ENCODE assay signal across 1 cellular context in the genomic region with DNA sequence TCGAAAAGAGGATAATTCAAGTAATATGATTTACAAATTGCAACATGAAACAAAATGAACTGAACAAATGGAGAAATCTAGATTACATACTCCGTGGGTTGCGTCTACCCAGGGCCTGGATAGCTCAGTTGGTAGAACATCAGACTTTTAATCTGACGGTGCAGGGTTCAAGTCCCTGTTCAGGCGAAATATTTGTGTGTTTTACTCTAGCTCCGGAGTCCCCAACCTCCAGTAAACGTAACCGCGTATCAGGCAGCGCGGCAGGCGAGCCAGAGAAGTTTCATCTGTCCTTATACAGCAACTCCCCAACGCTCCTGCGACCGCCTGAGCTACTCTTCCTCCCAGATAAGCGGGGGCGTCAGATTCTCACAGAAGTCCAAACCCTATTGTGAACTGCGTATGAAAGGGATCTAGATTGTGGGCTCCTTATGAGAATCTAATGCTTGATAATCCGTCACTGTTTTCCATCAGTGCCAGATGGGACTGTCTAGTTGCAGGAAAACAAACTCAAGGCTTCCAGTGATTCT.
TF ChIP-seq lines count a peak whose summit lies in the region.

No MANE protein-coding gene starts in this region.

TF ChIP-seq in K562, 482 proteins besides CTCF, POLR2A, EP300 and RAD21 (continued from another document and continues in another):
- TF ChIP-seq, protein P1, sequence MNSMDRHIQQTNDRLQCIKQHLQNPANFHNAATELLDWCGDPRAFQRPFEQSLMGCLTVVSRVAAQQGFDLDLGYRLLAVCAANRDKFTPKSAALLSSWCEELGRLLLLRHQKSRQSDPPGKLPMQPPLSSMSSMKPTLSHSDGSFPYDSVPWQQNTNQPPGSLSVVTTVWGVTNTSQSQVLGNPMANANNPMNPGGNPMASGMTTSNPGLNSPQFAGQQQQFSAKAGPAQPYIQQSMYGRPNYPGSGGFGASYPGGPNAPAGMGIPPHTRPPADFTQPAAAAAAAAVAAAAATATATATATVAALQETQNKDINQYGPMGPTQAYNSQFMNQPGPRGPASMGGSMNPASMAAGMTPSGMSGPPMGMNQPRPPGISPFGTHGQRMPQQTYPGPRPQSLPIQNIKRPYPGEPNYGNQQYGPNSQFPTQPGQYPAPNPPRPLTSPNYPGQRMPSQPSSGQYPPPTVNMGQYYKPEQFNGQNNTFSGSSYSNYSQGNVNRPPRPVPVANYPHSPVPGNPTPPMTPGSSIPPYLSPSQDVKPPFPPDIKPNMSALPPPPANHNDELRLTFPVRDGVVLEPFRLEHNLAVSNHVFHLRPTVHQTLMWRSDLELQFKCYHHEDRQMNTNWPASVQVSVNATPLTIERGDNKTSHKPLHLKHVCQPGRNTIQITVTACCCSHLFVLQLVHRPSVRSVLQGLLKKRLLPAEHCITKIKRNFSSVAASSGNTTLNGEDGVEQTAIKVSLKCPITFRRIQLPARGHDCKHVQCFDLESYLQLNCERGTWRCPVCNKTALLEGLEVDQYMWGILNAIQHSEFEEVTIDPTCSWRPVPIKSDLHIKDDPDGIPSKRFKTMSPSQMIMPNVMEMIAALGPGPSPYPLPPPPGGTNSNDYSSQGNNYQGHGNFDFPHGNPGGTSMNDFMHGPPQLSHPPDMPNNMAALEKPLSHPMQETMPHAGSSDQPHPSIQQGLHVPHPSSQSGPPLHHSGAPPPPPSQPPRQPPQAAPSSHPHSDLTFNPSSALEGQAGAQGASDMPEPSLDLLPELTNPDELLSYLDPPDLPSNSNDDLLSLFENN (IDR thresholded peaks at IDR 0.05; ENCODE audit: low read depth in 2 of 2, low read length in 2 of 2): peak in 1 of 2 experiments; percentile 69; a peak in 2 of 4 replicates
- TF ChIP-seq ZNF696 (CRISPR knock-in tag; conservative IDR thresholded peaks at IDR 0.05): no peak
- TF ChIP-seq, protein P2, sequence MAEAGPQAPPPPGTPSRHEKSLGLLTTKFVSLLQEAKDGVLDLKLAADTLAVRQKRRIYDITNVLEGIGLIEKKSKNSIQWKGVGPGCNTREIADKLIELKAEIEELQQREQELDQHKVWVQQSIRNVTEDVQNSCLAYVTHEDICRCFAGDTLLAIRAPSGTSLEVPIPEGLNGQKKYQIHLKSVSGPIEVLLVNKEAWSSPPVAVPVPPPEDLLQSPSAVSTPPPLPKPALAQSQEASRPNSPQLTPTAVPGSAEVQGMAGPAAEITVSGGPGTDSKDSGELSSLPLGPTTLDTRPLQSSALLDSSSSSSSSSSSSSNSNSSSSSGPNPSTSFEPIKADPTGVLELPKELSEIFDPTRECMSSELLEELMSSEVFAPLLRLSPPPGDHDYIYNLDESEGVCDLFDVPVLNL (CRISPR knock-in tag; IDR thresholded peaks at IDR 0.05; ENCODE audit: low read depth): no peak
- TF ChIP-seq TAF9B (IDR thresholded peaks at IDR 0.05; ENCODE audit: partially characterized antibody): peak; percentile 28
- TF ChIP-seq, protein P3, sequence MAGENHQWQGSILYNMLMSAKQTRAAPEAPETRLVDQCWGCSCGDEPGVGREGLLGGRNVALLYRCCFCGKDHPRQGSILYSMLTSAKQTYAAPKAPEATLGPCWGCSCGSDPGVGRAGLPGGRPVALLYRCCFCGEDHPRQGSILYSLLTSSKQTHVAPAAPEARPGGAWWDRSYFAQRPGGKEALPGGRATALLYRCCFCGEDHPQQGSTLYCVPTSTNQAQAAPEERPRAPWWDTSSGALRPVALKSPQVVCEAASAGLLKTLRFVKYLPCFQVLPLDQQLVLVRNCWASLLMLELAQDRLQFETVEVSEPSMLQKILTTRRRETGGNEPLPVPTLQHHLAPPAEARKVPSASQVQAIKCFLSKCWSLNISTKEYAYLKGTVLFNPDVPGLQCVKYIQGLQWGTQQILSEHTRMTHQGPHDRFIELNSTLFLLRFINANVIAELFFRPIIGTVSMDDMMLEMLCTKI (IDR thresholded peaks at IDR 0.05; ENCODE audit: partially characterized antibody): no peak
- TF ChIP-seq, protein P4, sequence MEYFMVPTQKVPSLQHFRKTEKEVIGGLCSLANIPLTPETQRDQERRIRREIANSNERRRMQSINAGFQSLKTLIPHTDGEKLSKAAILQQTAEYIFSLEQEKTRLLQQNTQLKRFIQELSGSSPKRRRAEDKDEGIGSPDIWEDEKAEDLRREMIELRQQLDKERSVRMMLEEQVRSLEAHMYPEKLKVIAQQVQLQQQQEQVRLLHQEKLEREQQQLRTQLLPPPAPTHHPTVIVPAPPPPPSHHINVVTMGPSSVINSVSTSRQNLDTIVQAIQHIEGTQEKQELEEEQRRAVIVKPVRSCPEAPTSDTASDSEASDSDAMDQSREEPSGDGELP (CRISPR knock-in tag; IDR thresholded peaks at IDR 0.05; ENCODE audit: borderline replicate concordance): peak; percentile 88
- TF ChIP-seq KDM5B (IDR thresholded peaks at IDR 0.05; ENCODE audit: insufficient replicate concordance, low read depth, low read length): peak; percentile 71
- TF ChIP-seq, protein P5, sequence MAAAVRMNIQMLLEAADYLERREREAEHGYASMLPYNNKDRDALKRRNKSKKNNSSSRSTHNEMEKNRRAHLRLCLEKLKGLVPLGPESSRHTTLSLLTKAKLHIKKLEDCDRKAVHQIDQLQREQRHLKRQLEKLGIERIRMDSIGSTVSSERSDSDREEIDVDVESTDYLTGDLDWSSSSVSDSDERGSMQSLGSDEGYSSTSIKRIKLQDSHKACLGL (CRISPR knock-in tag; IDR thresholded peaks at IDR 0.05; ENCODE audit: borderline replicate concordance, poor library complexity, severe bottlenecking): no peak
- TF ChIP-seq ZBTB7A (IDR thresholded peaks at IDR 0.05; ENCODE audit: borderline replicate concordance, control insufficient read depth, low read depth, low read length): peak; percentile 90
- no peak for TF ChIP-seq ELF2 (CRISPR knock-in tag; IDR thresholded peaks at IDR 0.05)
- no peak for TF ChIP-seq POLR2B (IDR thresholded peaks at IDR 0.05; ENCODE audit: low read depth, partially characterized antibody)
- TF ChIP-seq, protein P6, sequence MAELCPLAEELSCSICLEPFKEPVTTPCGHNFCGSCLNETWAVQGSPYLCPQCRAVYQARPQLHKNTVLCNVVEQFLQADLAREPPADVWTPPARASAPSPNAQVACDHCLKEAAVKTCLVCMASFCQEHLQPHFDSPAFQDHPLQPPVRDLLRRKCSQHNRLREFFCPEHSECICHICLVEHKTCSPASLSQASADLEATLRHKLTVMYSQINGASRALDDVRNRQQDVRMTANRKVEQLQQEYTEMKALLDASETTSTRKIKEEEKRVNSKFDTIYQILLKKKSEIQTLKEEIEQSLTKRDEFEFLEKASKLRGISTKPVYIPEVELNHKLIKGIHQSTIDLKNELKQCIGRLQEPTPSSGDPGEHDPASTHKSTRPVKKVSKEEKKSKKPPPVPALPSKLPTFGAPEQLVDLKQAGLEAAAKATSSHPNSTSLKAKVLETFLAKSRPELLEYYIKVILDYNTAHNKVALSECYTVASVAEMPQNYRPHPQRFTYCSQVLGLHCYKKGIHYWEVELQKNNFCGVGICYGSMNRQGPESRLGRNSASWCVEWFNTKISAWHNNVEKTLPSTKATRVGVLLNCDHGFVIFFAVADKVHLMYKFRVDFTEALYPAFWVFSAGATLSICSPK (IDR thresholded peaks at IDR 0.05; ENCODE audit: borderline replicate concordance): no peak
- no peak for TF ChIP-seq LARP7 (IDR thresholded peaks at IDR 0.05)
- TF ChIP-seq NR1H2 (CRISPR knock-in tag; IDR thresholded peaks at IDR 0.05): no peak
- peak; percentile 49; the same call in 1 of the 2 replicates for TF ChIP-seq HDAC6 (IDR thresholded peaks at IDR 0.05; ENCODE audit: low read depth, low read length)
- TF ChIP-seq, protein P7, sequence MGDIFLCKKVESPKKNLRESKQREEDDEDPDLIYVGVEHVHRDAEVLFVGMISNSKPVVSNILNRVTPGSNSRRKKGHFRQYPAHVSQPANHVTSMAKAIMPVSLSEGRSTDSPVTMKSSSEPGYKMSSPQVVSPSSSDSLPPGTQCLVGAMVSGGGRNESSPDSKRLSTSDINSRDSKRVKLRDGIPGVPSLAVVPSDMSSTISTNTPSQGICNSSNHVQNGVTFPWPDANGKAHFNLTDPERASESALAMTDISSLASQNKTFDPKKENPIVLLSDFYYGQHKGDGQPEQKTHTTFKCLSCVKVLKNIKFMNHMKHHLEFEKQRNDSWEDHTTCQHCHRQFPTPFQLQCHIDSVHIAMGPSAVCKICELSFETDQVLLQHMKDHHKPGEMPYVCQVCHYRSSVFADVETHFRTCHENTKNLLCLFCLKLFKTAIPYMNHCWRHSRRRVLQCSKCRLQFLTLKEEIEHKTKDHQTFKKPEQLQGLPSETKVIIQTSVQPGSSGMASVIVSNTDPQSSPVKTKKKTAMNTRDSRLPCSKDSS (IDR thresholded peaks at IDR 0.05; ENCODE audit: low read depth, partially characterized antibody): no peak
- TF ChIP-seq, protein P8, sequence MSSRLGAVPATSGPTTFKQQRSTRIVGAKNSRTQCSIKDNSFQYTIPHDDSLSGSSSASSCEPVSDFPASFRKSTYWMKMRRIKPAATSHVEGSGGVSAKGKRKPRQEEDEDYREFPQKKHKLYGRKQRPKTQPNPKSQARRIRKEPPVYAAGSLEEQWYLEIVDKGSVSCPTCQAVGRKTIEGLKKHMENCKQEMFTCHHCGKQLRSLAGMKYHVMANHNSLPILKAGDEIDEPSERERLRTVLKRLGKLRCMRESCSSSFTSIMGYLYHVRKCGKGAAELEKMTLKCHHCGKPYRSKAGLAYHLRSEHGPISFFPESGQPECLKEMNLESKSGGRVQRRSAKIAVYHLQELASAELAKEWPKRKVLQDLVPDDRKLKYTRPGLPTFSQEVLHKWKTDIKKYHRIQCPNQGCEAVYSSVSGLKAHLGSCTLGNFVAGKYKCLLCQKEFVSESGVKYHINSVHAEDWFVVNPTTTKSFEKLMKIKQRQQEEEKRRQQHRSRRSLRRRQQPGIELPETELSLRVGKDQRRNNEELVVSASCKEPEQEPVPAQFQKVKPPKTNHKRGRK (tag; IDR thresholded peaks at IDR 0.05): no peak
- no peak for TF ChIP-seq HSF4 (CRISPR knock-in tag; IDR thresholded peaks at IDR 0.05; ENCODE audit: borderline replicate concordance)
- peak; percentile 65 for TF ChIP-seq EP400 (IDR thresholded peaks at IDR 0.05)
- no peak; the same call in 1 of the 2 replicates for TF ChIP-seq GABPB2 (CRISPR knock-in tag; conservative IDR thresholded peaks at IDR 0.05)
- peak; percentile 67 for TF ChIP-seq NEUROD1 (IDR thresholded peaks at IDR 0.05; ENCODE audit: borderline replicate concordance, low read depth, low read length, partially characterized antibody)
- no peak for TF ChIP-seq MIER1 (IDR thresholded peaks at IDR 0.05; ENCODE audit: low read depth)
- TF ChIP-seq, protein P9, sequence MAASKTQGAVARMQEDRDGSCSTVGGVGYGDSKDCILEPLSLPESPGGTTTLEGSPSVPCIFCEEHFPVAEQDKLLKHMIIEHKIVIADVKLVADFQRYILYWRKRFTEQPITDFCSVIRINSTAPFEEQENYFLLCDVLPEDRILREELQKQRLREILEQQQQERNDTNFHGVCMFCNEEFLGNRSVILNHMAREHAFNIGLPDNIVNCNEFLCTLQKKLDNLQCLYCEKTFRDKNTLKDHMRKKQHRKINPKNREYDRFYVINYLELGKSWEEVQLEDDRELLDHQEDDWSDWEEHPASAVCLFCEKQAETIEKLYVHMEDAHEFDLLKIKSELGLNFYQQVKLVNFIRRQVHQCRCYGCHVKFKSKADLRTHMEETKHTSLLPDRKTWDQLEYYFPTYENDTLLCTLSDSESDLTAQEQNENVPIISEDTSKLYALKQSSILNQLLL (CRISPR knock-in tag; IDR thresholded peaks at IDR 0.05; ENCODE audit: borderline replicate concordance): no peak
- TF ChIP-seq, protein P10, sequence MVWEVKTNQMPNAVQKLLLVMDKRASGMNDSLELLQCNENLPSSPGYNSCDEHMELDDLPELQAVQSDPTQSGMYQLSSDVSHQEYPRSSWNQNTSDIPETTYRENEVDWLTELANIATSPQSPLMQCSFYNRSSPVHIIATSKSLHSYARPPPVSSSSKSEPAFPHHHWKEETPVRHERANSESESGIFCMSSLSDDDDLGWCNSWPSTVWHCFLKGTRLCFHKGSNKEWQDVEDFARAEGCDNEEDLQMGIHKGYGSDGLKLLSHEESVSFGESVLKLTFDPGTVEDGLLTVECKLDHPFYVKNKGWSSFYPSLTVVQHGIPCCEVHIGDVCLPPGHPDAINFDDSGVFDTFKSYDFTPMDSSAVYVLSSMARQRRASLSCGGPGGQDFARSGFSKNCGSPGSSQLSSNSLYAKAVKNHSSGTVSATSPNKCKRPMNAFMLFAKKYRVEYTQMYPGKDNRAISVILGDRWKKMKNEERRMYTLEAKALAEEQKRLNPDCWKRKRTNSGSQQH (CRISPR knock-in tag; IDR thresholded peaks at IDR 0.05): peak; percentile 82; the same call in 1 of the 2 replicates
- TF ChIP-seq ZNF239 (CRISPR knock-in tag; IDR thresholded peaks at IDR 0.05): no peak
- no peak for TF ChIP-seq TEAD2 (tag; IDR thresholded peaks at IDR 0.05)
- TF ChIP-seq, protein P11, sequence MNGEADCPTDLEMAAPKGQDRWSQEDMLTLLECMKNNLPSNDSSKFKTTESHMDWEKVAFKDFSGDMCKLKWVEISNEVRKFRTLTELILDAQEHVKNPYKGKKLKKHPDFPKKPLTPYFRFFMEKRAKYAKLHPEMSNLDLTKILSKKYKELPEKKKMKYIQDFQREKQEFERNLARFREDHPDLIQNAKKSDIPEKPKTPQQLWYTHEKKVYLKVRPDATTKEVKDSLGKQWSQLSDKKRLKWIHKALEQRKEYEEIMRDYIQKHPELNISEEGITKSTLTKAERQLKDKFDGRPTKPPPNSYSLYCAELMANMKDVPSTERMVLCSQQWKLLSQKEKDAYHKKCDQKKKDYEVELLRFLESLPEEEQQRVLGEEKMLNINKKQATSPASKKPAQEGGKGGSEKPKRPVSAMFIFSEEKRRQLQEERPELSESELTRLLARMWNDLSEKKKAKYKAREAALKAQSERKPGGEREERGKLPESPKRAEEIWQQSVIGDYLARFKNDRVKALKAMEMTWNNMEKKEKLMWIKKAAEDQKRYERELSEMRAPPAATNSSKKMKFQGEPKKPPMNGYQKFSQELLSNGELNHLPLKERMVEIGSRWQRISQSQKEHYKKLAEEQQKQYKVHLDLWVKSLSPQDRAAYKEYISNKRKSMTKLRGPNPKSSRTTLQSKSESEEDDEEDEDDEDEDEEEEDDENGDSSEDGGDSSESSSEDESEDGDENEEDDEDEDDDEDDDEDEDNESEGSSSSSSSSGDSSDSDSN (IDR thresholded peaks at IDR 0.05; ENCODE audit: borderline replicate concordance in 1 of 2, low read depth in 2 of 2, low read length in 2 of 2): peak; percentile 88 to 98; a peak in 3 of 4 replicates
- TF ChIP-seq RBM39 (optimal IDR thresholded peaks at IDR 0.05; ENCODE audit: low read depth, low read length): peak; percentile 23
- TF ChIP-seq, protein P12, sequence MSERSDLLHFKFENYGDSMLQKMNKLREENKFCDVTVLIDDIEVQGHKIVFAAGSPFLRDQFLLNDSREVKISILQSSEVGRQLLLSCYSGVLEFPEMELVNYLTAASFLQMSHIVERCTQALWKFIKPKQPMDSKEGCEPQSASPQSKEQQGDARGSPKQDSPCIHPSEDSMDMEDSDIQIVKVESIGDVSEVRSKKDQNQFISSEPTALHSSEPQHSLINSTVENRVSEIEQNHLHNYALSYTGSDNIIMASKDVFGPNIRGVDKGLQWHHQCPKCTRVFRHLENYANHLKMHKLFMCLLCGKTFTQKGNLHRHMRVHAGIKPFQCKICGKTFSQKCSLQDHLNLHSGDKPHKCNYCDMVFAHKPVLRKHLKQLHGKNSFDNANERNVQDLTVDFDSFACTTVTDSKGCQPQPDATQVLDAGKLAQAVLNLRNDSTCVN (CRISPR knock-in tag; IDR thresholded peaks at IDR 0.05): no peak
- peak; percentile 81 for TF ChIP-seq CREM (IDR thresholded peaks at IDR 0.05; ENCODE audit: low read depth)
- TF ChIP-seq HDAC3 (IDR thresholded peaks at IDR 0.05; ENCODE audit: borderline replicate concordance, partially characterized antibody): peak; percentile 24
- TF ChIP-seq OTX1 (CRISPR knock-in tag; IDR thresholded peaks at IDR 0.05): no peak
- TF ChIP-seq KAT8 (IDR thresholded peaks at IDR 0.05; ENCODE audit: low read depth): no peak
- no peak for TF ChIP-seq RFX1 (IDR thresholded peaks at IDR 0.05)
- peak; percentile 81 for TF ChIP-seq ZBTB8A (IDR thresholded peaks at IDR 0.05; ENCODE audit: partially characterized antibody)
- TF ChIP-seq NELFE (IDR thresholded peaks at IDR 0.05; ENCODE audit: insufficient read depth, insufficient read length): no peak
- peak; percentile 89 for TF ChIP-seq TEAD4 (IDR thresholded peaks at IDR 0.05; ENCODE audit: low read length)
- no peak for TF ChIP-seq TEAD4 (CRISPR knock-in tag; IDR thresholded peaks at IDR 0.05; ENCODE audit: borderline replicate concordance)
